Comparison of ENCODE assay signal across 19 cellular contexts in genomic region chr7:68247566-68247965, GRCh38.
A peak's percentile ranks its signal among the peaks of the same experiment; 100 is the strongest.
DNase-seq lines count a peak whose midpoint lies in the region; ATAC-seq and TF ChIP-seq lines count a peak whose summit lies in the region.
"Had no signal": no experiment of that assay in that cellular context is flagged by ENCODE, and none has a peak within 500 bp of the region (broad histone marks: within the 10 kb centered on the region; RNA-seq: fewer than 3 reads in every experiment).

No MANE protein-coding gene starts in this region.

- no peak overlapping the region for H3K4me3 ChIP-seq in iPS-20b (ENCODE audit: low read length)
- H3K4me3 ChIP-seq: BLaER1 had no signal

- ATAC-seq in HG03139 (IDR thresholded peaks at IDR 0.05; ENCODE audit: unreplicated experiment) = no peak

- peaks cover 11% of the 10 kb centered on the region for H3K27me3 Mint-ChIP-seq in nephron progenitor cell (ENCODE audit: low read depth, poor library complexity)
- H3K27me3 Mint-ChIP-seq: CD8-positive, alpha-beta memory T cell had no signal

- H3K27ac Mint-ChIP-seq in nephron progenitor cell = peak overlapping the region; percentile 19
- H3K27ac Mint-ChIP-seq: HFFc6 had no signal

- no peak overlapping the region for H3K27ac ChIP-seq in iPS-20b (ENCODE audit: low read length)
- no peak overlapping the region for H3K27ac ChIP-seq in RWPE1
- H3K27ac ChIP-seq: 22Rv1, BLaER1, HL-60 had no signal

- POLR2A ChIA-PET in RWPE1 (lab: Yijun Ruan, JAX; ENCODE audit: low non-redundant PET) = no interaction called here

- no peaks in the 10 kb centered on the region for H3K36me3 Mint-ChIP-seq in nephron progenitor cell (ENCODE audit: low read depth)
- H3K36me3 Mint-ChIP-seq: CD8-positive, alpha-beta memory T cell had no signal

- H3K4me1 Mint-ChIP-seq in nephron progenitor cell = peaks cover 39% of the 10 kb centered on the region
- H3K4me1 Mint-ChIP-seq: CD8-positive, alpha-beta memory T cell had no signal

- H3K9me3 ChIP-seq in iPS-20b (ENCODE audit: insufficient read depth, low read depth, low read length) = no peaks in the 10 kb centered on the region; the same call in none of the 2 replicates

- H3K27me3 ChIP-seq in iPS-20b (ENCODE audit: insufficient read depth, low read length) = peaks cover 8% of the 10 kb centered on the region; the same call in 1 of the 2 replicates
- H3K27me3 ChIP-seq: BLaER1 had no signal

- peaks cover 20% of the 10 kb centered on the region for H3K4me1 ChIP-seq in iPS-20b (ENCODE audit: insufficient read depth, low read length)
- H3K4me1 ChIP-seq: BLaER1 had no signal

- peak overlapping the region; percentile 70; the same call in 1 of the 2 replicates for H3K9ac ChIP-seq in iPS-20b (ENCODE audit: low read depth, low read length)
- H3K9ac ChIP-seq: BLaER1 had no signal

- TF ChIP-seq CTCF in nephron progenitor cell (IDR thresholded peaks at IDR 0.05) (no peak), RWPE1 (conservative IDR thresholded peaks at IDR 0.05; ENCODE audit: low read depth) (no peak)

- peaks cover 23% of the 10 kb centered on the region for H3K9me3 Mint-ChIP-seq in nephron progenitor cell

- CTCF ChIA-PET in RWPE1 (lab: Yijun Ruan, JAX) = no interaction called here

- H3K36me3 ChIP-seq in iPS-20b (ENCODE audit: insufficient read depth, low read depth, low read length) = no peaks in the 10 kb centered on the region
- H3K36me3 ChIP-seq: BLaER1 had no signal

- DNase-seq in NCI-H510A treated with DMSO at 0.1 percent for 48 hours (lab: John Stamatoyannopoulos, UW) = peak; percentile 31
- DNase-seq in NCI-H510A (lab: John Stamatoyannopoulos, UW) = no peak
- no peak for DNase-seq in nephron progenitor cell
- no peak for DNase-seq in RWPE1 (ENCODE audit: low spot score)
- DNase-seq in activated CD4-positive, alpha-beta T cell treated with anti-CD3 and anti-CD28 coated beads for 1 hour = no peak
- no peak for DNase-seq in DMS153 (lab: John Stamatoyannopoulos, UW)
- DNase-seq: AML-193; Calu3; CD8-positive, alpha-beta memory T cell; DMS 273 treated with DMSO at 0.1 percent for 48 hours; DMS79; GOT3; HCEC 1CT; HFFc6 had no signal

- H3K4me3 Mint-ChIP-seq in nephron progenitor cell = no peak overlapping the region
- H3K4me3 Mint-ChIP-seq: CD8-positive, alpha-beta memory T cell; HFFc6 had no signal
